Comparison of ENCODE assay signal across 8 cellular contexts in genomic region chr1:220272841-220273090, GRCh38. TPM values are rescaled to one million over a fixed set of nuclear protein-coding genes. Genes with fewer than 3 reads are reported as not detected.
A peak's percentile ranks its signal among the peaks of the same experiment; 100 is the strongest.
DNase-seq lines count a peak whose midpoint lies in the region; ATAC-seq and TF ChIP-seq lines count a peak whose summit lies in the region.

No MANE protein-coding gene starts in this region.

- no peaks in the 10 kb centered on the region for H3K9me3 Mint-ChIP-seq in T-helper 2 cell treated with Interferon-gamma antibody and Interleukin-4, amounts not matched to agents 5 μg/mL and 100 μg/mL, for 36 hours

- H4K20me1 ChIP-seq in hepatocyte (ENCODE audit: insufficient read depth, poor library complexity, severe bottlenecking) (no peaks in the 10 kb centered on the region), smooth muscle cell (ENCODE audit: low read depth) (peaks cover 33% of the 10 kb centered on the region)

- no peaks in the 10 kb centered on the region for H3K27me3 ChIP-seq in hepatocyte
- no peaks in the 10 kb centered on the region for H3K27me3 ChIP-seq in smooth muscle cell (ENCODE audit: low read depth)

- H3K27ac Mint-ChIP-seq in T-helper 2 cell treated with Interferon-gamma antibody and Interleukin-4, amounts not matched to agents 5 μg/mL and 100 μg/mL, for 36 hours = no peak overlapping the region

- H3K9ac ChIP-seq in SK-N-MC (ENCODE audit: insufficient read length) (peak overlapping the region; percentile 84), smooth muscle cell (ENCODE audit: low read depth) (peak overlapping the region; percentile 97)

- WGBS in hepatocyte (ENCODE audit: low lambda C conversion rate, missing lambda C conversion rate) = 12% methylated on average over 5 of the region's 5 CpGs
- WGBS in smooth muscle cell (ENCODE audit: low lambda C conversion rate) = 14% methylated on average over 5 of the region's 5 CpGs

- no peaks in the 10 kb centered on the region for H3K9me3 ChIP-seq in SK-N-MC (ENCODE audit: low read depth, low read length)
- H3K9me3 ChIP-seq in hepatocyte (ENCODE audit: low read depth) = no peaks in the 10 kb centered on the region
- H3K9me3 ChIP-seq in smooth muscle cell (replicated peaks; ENCODE audit: low read depth) = no peaks in the 10 kb centered on the region

- H3K36me3 Mint-ChIP-seq in T-helper 2 cell treated with Interferon-gamma antibody and Interleukin-4, amounts not matched to agents 5 μg/mL and 100 μg/mL, for 36 hours (ENCODE audit: low read depth) = peaks cover 13% of the 10 kb centered on the region

- peaks cover 26% of the 10 kb centered on the region for H3K36me3 ChIP-seq in SK-N-MC (ENCODE audit: insufficient read depth, low read length)
- no peaks in the 10 kb centered on the region for H3K36me3 ChIP-seq in hepatocyte (replicated peaks; ENCODE audit: insufficient read depth, low read depth)
- H3K36me3 ChIP-seq in smooth muscle cell (ENCODE audit: low read depth) = no peaks in the 10 kb centered on the region

- H2AFZ ChIP-seq in hepatocyte (peak overlapping the region; percentile 95), smooth muscle cell (ENCODE audit: low read depth) (peak overlapping the region; percentile 98)

- peaks cover 10% of the 10 kb centered on the region for H3K27me3 Mint-ChIP-seq in T-helper 2 cell treated with Interferon-gamma antibody and Interleukin-4, amounts not matched to agents 5 μg/mL and 100 μg/mL, for 36 hours (ENCODE audit: low read depth)

- peak overlapping the region; percentile 88 for H3K27ac ChIP-seq in SK-N-MC
- H3K27ac ChIP-seq in hepatocyte = peak overlapping the region; percentile 99
- H3K27ac ChIP-seq in smooth muscle cell (ENCODE audit: low read depth) = peak overlapping the region; percentile 81

- DNase-seq in GM12865 (ENCODE audit: low read depth) (no peak), SK-N-MC (ENCODE audit: low read depth, low spot score) (no peak), hepatocyte (ENCODE audit: low spot score) (no peak), smooth muscle cell (lab: John Stamatoyannopoulos, UW; ENCODE audit: unreplicated experiment) (no peak), islet precursor cell (no peak)
- no peak for DNase-seq in T-helper 2 cell treated with Interferon-gamma antibody and Interleukin-4, amounts not matched to agents 5 μg/mL and 100 μg/mL, for 36 hours (ENCODE audit: low spot score)

- H3K4me3 ChIP-seq in GM12865 (ENCODE audit: low read depth, low read length) (peak overlapping the region; percentile 91), SK-N-MC (peak overlapping the region; percentile 96), hepatocyte (peak overlapping the region; percentile 19), smooth muscle cell (peak overlapping the region; percentile 90)

- TF ChIP-seq CTCF in GM12865 (IDR thresholded peaks at IDR 0.05; ENCODE audit: insufficient read depth, low read depth, low read length, missing control alignments) = no peak
- no peak for TF ChIP-seq CTCF in hepatocyte (IDR thresholded peaks at IDR 0.05; ENCODE audit: poor library complexity)
- no peak for TF ChIP-seq CTCF in smooth muscle cell (IDR thresholded peaks at IDR 0.05; ENCODE audit: borderline replicate concordance, insufficient read depth, poor library complexity, severe bottlenecking)

- peaks cover 10% of the 10 kb centered on the region for H3K4me1 Mint-ChIP-seq in T-helper 2 cell treated with Interferon-gamma antibody and Interleukin-4, amounts not matched to agents 5 μg/mL and 100 μg/mL, for 36 hours (ENCODE audit: low read depth)

- H3K4me3 Mint-ChIP-seq in T-helper 2 cell treated with Interferon-gamma antibody and Interleukin-4, amounts not matched to agents 5 μg/mL and 100 μg/mL, for 36 hours = no peak overlapping the region

- H3F3A ChIP-seq in smooth muscle cell (ENCODE audit: low read depth) = no peaks in the 10 kb centered on the region

- H3K4me1 ChIP-seq in hepatocyte (ENCODE audit: insufficient read depth) (peaks cover 11% of the 10 kb centered on the region), smooth muscle cell (ENCODE audit: low read depth) (peaks cover 27% of the 10 kb centered on the region)

- H3K9me2 ChIP-seq in hepatocyte (replicated peaks; ENCODE audit: insufficient read depth) = no peaks in the 10 kb centered on the region

- H3K79me2 ChIP-seq in hepatocyte (peaks cover 42% of the 10 kb centered on the region), smooth muscle cell (ENCODE audit: low read depth) (peaks cover 44% of the 10 kb centered on the region)

- ATAC-seq in HG03521 (IDR thresholded peaks at IDR 0.05; ENCODE audit: unreplicated experiment) (no peak), HG03025 (IDR thresholded peaks at IDR 0.05; ENCODE audit: low FRiP score, unreplicated experiment) (no peak)

- H3K4me2 ChIP-seq in hepatocyte = peak overlapping the region; percentile 78
- peak overlapping the region; percentile 91 for H3K4me2 ChIP-seq in smooth muscle cell

RNA-seq across cellular contexts. Expression of gene RAB3GAP2, which starts 0.5 kb away (rescaled TPM):
- total RNA-seq in hepatocyte (25.2 and 31.6 TPM in 2 replicates), smooth muscle cell (33.0 and 37.5 TPM in 2 replicates)
- polyA plus RNA-seq in hepatocyte (12.6 and 13.7 TPM in 2 replicates), smooth muscle cell (12.9 TPM in 2 replicates)

Comparison
In these comparisons a context has a peak if more than half of its experiments do, and no peak if none do; other contexts are left out.
1. H3K4me3 ChIP-seq: peak in every context shown above with its lines; median percentile 96 in SK-N-MC; 91 in GM12865; 90 in smooth muscle cell; 19 in hepatocyte.